8 cellular contexts compared by ENCODE assay signal in the genomic region with DNA sequence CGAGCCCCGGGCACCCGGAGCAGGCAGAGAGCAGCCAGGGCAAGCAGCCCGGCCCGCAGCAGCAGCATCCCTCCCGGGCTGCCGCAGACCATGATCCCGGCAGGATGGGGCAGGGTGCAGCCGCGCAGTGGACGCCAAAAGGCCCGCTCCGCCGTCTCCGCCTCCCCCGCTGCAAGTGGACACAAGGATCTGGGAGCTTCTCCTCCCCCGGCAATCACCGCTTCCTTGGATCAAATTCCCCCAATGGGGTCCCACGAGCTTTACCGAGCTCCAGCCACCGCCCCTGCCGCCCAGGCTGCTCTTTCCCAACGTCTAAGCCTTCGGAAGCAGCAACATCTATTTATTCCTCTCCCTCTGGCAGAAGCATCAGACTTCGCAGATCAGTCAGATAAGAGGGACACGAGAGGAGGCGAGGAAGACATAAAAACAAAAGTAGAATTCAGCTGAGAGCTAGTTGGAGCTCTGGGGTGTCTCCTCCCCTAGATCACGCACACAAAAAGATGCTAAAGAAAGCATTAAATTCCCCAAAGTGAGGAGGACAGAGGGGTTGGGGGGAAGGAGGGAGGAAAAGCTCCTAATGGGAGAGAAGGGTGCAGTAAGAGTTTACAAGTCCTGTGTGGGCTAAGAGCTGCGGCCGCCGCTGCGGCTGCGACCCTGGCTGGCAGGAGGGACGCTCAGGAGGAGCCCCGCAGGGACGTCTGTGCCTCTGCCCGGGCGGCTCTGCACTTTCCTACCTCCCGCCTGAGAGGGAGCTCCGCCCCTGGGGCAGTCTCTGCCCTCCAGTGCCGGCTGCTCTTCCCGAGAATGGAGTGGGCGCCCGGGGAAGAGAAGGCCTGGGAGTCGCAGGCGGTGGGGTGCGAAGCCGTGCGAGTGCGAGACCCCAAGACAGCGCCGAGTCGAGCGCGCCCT. TPM values are rescaled to one million over a fixed set of nuclear protein-coding genes. Genes with fewer than 3 reads are reported as not detected.
A peak's percentile ranks its signal among the peaks of the same experiment; 100 is the strongest.
DNase-seq lines count a peak whose midpoint lies in the region; FAIRE-seq and TF ChIP-seq lines count a peak whose summit lies in the region.
"Had no signal": no experiment of that assay in that cellular context is flagged by ENCODE, and none has a peak within 500 bp of the region (broad histone marks: within the 10 kb centered on the region; RNA-seq: fewer than 3 reads in every experiment).

A gene with protein sequence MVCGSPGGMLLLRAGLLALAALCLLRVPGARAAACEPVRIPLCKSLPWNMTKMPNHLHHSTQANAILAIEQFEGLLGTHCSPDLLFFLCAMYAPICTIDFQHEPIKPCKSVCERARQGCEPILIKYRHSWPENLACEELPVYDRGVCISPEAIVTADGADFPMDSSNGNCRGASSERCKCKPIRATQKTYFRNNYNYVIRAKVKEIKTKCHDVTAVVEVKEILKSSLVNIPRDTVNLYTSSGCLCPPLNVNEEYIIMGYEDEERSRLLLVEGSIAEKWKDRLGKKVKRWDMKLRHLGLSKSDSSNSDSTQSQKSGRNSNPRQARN (minus strand): TSS at position 177 of the 909 bp plus-strand sequence. CDS start 85 bp downstream, at position 92.

- peak within 1 kb of the TSS; percentile 58 to 77 for H3K4me3 ChIP-seq in kidney (ENCODE audit: low read length in 2 of 2)

- H3K36me3 ChIP-seq in kidney (ENCODE audit: control insufficient read depth in 1 of 2, insufficient read depth in 2 of 2, low read length in 2 of 2) = no peaks in the 10 kb centered on the region

- peak within 1 kb of the TSS in 1 of 2 donors; percentile 43 for H3K9ac ChIP-seq in kidney (ENCODE audit: low read length in 2 of 2)

- intact Hi-C loops in kidney (cut with DNase I) = no loop called here

- H3K9me3 ChIP-seq in kidney (ENCODE audit: control insufficient read depth in 1 of 2, low read length in 2 of 2) = no peaks in the 10 kb centered on the region

- H3K27ac ChIP-seq in kidney (ENCODE audit: low read depth in 2 of 2, low read length in 2 of 2) = no peak within 1 kb of the TSS

- FAIRE-seq in GM12892 (lab: Jason Lieb, UNC) (peak; percentile 46), kidney (lab: Jason Lieb, UNC) (no peak)

- peaks cover 6 to 12% of the 10 kb centered on the region in 2 donors for H3K4me1 ChIP-seq in kidney (ENCODE audit: control insufficient read depth in 1 of 2, insufficient read depth in 1 of 2, low read depth in 1 of 2, low read length in 2 of 2)

- TF ChIP-seq POLR2A in GM12892 (IDR thresholded peaks at IDR 0.05; ENCODE audit: low read depth, low read length) = no peak

- DNase-seq in GM12892 (ENCODE audit: insufficient read length) (no peak), NCI-H526 treated with DMSO at 0.1 percent for 48 hours (lab: John Stamatoyannopoulos, UW) (peak; percentile 30), cerebellum (ENCODE audit: low spot score) (peak; percentile 21), kidney (peak; percentile 90), smooth muscle cell of the brain vasculature (ENCODE audit: low read depth, low spot score) (peak; percentile 43), NOMO-1 treated with dmso at 0.1 percent for 144 hours (lab: John Stamatoyannopoulos, UW; ENCODE audit: unreplicated experiment) (no peak), H4 (ENCODE audit: low spot score) (no peak)

- no peak for TF ChIP-seq CTCF in kidney (IDR thresholded peaks at IDR 0.05; ENCODE audit: borderline replicate concordance, extremely low read depth, insufficient read depth)

RNA-seq across cellular contexts. Expression of the gene that starts here (rescaled TPM):
- not detected for polyA plus RNA-seq in GM12892 (2012; ENCODE audit: missing spikeins)
- 10.2 TPM for total RNA-seq in cerebellum
- 12.9 TPM for total RNA-seq in kidney
- 21.3 TPM for polyA plus RNA-seq in kidney (ENCODE audit: insufficient read depth, low read depth, low replicate concordance)
- 0.08 and 0.10 TPM in 2 replicates for total RNA-seq in H4 (2014; rRNA removed; shearing (Covaris generic))
- total RNA-seq: SK-MEL-5 had no signal

Comparison
In these comparisons a context has a peak if more than half of its experiments do, and no peak if none do; other contexts are left out.
1. RNA of the gene that starts here (total RNA-seq): 12.9 TPM in kidney (single experiment) and 10.2 TPM in cerebellum (single experiment); 0.08 to 0.10 TPM in H4; every median in the first group is over 10 times any median in the second.
2. DNase-seq: peak in NCI-H526 treated with DMSO at 0.1 percent for 48 hours (single experiment), cerebellum (single experiment), kidney (single experiment) and smooth muscle cell of the brain vasculature (single experiment); none in GM12892 (single experiment), NOMO-1 treated with dmso at 0.1 percent for 144 hours (single experiment) and H4 (single experiment).